9 cellular contexts compared by ENCODE assay signal in genomic region chr2:71767663-71768062, GRCh38.
"Had no signal": no experiment of that assay in that cellular context is flagged by ENCODE, and none has a peak within 500 bp of the region (broad histone marks: within the 10 kb centered on the region; RNA-seq: fewer than 3 reads in every experiment).

No MANE protein-coding gene starts in this region.

- H3K4me1 Mint-ChIP-seq: GM23338, IgD-negative memory B cell had no signal

- FAIRE-seq: HepG2 had no signal

- H3K9me3 ChIP-seq: HAP-1 had no signal

- H3K4me3 Mint-ChIP-seq: GM23338, HFFc6, IgD-negative memory B cell had no signal

- DNase-seq: H7, HFFc6, KBM-7 had no signal

- H3K36me3 ChIP-seq: HAP-1 had no signal

- H3K27ac ChIP-seq: KMS-11 had no signal

- H3K4me1 ChIP-seq: HAP-1 had no signal

- ATAC-seq: GM23338, HCT116, HepG2 had no signal

- H3K36me3 Mint-ChIP-seq: IgD-negative memory B cell had no signal

- H3K4me3 ChIP-seq: GM23338, HAP-1 had no signal

- H3K27ac Mint-ChIP-seq: GM23338, HFFc6, IgD-negative memory B cell had no signal

- H2AFZ ChIP-seq: GM23338 had no signal

- H3K4me2 ChIP-seq: GM23338, KMS-11 had no signal

- H3K9ac ChIP-seq: KMS-11 had no signal
